In the genomic region with DNA sequence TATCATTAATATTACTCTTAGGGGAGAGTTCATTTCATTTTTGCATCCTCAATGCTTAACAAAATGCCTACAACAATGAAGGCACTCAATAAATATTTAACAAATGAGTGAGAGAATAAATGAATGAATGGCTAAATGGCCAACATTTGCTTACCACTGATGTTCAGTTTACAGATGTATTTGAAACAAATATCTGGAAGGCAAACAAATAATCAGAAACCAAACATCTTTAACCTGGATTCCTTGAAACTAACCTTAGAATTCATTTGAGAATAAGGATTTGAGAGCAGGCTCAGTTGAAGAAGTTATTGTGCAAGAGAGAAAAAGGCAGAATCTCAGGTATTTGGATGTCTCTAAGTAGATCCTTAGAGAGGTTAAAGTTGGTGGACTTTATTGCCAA, we compare ENCODE assay signal across 2 cellular contexts.
TF ChIP-seq lines count a peak whose summit lies in the region.

No MANE protein-coding gene starts in this region.

TF ChIP-seq in A549, 52 proteins besides CTCF, POLR2A, EP300 and RAD21 (continued from another document):
- TF ChIP-seq MAZ (IDR thresholded peaks at IDR 0.05; ENCODE audit: borderline replicate concordance, low read depth, low read length) (no peak), EHMT2 (IDR thresholded peaks at IDR 0.05; ENCODE audit: low read depth) (no peak), CHD4 (IDR thresholded peaks at IDR 0.05; ENCODE audit: borderline replicate concordance) (no peak), SMC3 (IDR thresholded peaks at IDR 0.05) (no peak)

TF ChIP-seq in IMR-90, 13 proteins besides CTCF, POLR2A, EP300 and RAD21 (continued from another document):
- TF ChIP-seq SMC3 (IDR thresholded peaks at IDR 0.05; ENCODE audit: low read depth, low read length) (no peak), MAZ (IDR thresholded peaks at IDR 0.05; ENCODE audit: borderline replicate concordance, low read depth, low read length) (no peak), BHLHE40 (IDR thresholded peaks at IDR 0.05; ENCODE audit: low read depth, low read length) (no peak), CEBPB (IDR thresholded peaks at IDR 0.05; ENCODE audit: low read depth, low read length) (peak; percentile 35; the same call in 1 of the 2 replicates)
- TF ChIP-seq, protein P1, sequence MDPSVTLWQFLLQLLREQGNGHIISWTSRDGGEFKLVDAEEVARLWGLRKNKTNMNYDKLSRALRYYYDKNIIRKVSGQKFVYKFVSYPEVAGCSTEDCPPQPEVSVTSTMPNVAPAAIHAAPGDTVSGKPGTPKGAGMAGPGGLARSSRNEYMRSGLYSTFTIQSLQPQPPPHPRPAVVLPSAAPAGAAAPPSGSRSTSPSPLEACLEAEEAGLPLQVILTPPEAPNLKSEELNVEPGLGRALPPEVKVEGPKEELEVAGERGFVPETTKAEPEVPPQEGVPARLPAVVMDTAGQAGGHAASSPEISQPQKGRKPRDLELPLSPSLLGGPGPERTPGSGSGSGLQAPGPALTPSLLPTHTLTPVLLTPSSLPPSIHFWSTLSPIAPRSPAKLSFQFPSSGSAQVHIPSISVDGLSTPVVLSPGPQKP (IDR thresholded peaks at IDR 0.05; ENCODE audit: borderline replicate concordance, low read depth, low read length): no peak
